In the genomic region with DNA sequence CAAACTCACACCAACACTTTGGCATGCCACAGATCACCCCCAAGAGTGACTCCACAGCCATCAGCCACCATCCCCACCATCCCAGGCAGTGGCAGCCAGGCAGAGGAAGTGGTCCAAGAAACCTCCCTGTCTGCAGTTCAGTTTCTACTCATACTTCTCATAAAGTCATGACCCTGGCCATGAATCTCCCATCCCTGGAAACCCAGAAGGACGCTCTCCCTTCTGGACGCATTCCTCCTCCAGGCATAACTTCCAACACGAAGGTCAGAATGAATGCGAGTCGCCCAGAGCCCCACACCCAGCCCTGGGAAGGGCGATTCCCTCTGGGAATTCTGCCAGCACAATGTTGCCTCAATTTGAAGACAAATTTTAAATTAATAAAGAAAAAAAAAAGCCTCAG, we compare ENCODE assay signal across 25 cellular contexts.
A peak's percentile ranks its signal among the peaks of the same experiment; 100 is the strongest.
DNase-seq lines count a peak whose midpoint lies in the region; ATAC-seq, FAIRE-seq and TF ChIP-seq lines count a peak whose summit lies in the region.
"Had no signal": no experiment of that assay in that cellular context is flagged by ENCODE, and none has a peak within 500 bp of the region (broad histone marks: within the 10 kb centered on the region; RNA-seq: fewer than 3 reads in every experiment).

No MANE protein-coding gene starts in this region.

- CTCF ChIA-PET in PC-9 (lab: Charles Lee): no interaction called here
- CTCF ChIA-PET in mammary epithelial cell (lab: Charles Lee; ENCODE audit: low non-redundant PET): no interaction called here

- WGBS in mammary epithelial cell (ENCODE audit: low coverage, missing lambda C conversion rate): 2% methylated on average over 6 of the region's 6 CpGs

- no peak overlapping the region for H3K9ac ChIP-seq in mammary epithelial cell (ENCODE audit: insufficient read depth, low read length)
- H3K9ac ChIP-seq in keratinocyte (ENCODE audit: control insufficient read depth, extremely low read depth, insufficient read depth, low read length): no peak overlapping the region

- H3K9me2 ChIP-seq in PC-9 (ENCODE audit: insufficient read depth): no peaks in the 10 kb centered on the region

- peaks cover 32% of the 10 kb centered on the region for H3K27me3 Mint-ChIP-seq in activated CD4-positive, alpha-beta T cell treated with anti-CD3 and anti-CD28 coated beads, Interleukin-2, amount 10 ng/mL, durations not matched to agents 24 days and 14 days

- no peak overlapping the region for H3K4me3 ChIP-seq in PC-9
- H3K4me3 ChIP-seq in mammary epithelial cell (replicated peaks in 1 of 3; ENCODE audit: insufficient read depth in 1 of 3, low read depth in 2 of 3, low read length in 3 of 3): no peak overlapping the region
- no peak overlapping the region for H3K4me3 ChIP-seq in keratinocyte (ENCODE audit: control insufficient read depth in 2 of 3, extremely low read depth in 1 of 3, insufficient read depth in 2 of 3, low read depth in 1 of 3, low read length in 3 of 3)
- H3K4me3 ChIP-seq: prostate gland had no signal

- no peak overlapping the region for H3K27ac Mint-ChIP-seq in activated CD4-positive, alpha-beta T cell treated with anti-CD3 and anti-CD28 coated beads, Interleukin-2, amount 10 ng/mL, durations not matched to agents 24 days and 14 days
- H3K27ac Mint-ChIP-seq: activated CD8-positive, alpha-beta T cell treated with anti-CD3 and anti-CD28 coated beads, Interleukin-2, amount 10 ng/mL, durations not matched to agents 7 days and 5 days; activated naive CD4-positive, alpha-beta T cell treated with anti-CD3 and anti-CD28 coated beads for 36 hours; natural killer cell treated with Interleukin-12 subunit alpha and Interleukin-12 subunit beta and Interleukin-15 and Interleukin-18, amount 100 ng/mL, for 72 hours; stimulated activated memory B cell treated with anti-CD40 and anti-IgM and Interleukin-4, amounts not matched to agents 10 μg/mL and 1 μg/mL and 100 μg/mL, for 72 hours had no signal

- POLR2A ChIA-PET in PC-9 (lab: Charles Lee; ENCODE audit: unreplicated experiment): interaction anchor here (0.7 kb wide), 1 partner anchor 57 kb away, joined by 7 read pairs; no protein-coding TSS in a partner anchor

- H3K9me3 Mint-ChIP-seq in activated CD4-positive, alpha-beta T cell treated with anti-CD3 and anti-CD28 coated beads, Interleukin-2, amount 10 ng/mL, durations not matched to agents 24 days and 14 days: peaks cover 7% of the 10 kb centered on the region

- H3K27me3 ChIP-seq in PC-9 (ENCODE audit: insufficient read depth, low read depth): no peaks in the 10 kb centered on the region
- H3K27me3 ChIP-seq in mammary epithelial cell (ENCODE audit: insufficient read depth, low read length): no peaks in the 10 kb centered on the region
- H3K27me3 ChIP-seq in keratinocyte (ENCODE audit: control insufficient read depth, extremely low read depth, insufficient read depth, low read length): peaks cover 21% of the 10 kb centered on the region

- H3K9me1 ChIP-seq in keratinocyte (ENCODE audit: control insufficient read depth, extremely low read depth, insufficient read depth, low read length): no peaks in the 10 kb centered on the region

- no peaks in the 10 kb centered on the region for H3K36me3 Mint-ChIP-seq in activated CD4-positive, alpha-beta T cell treated with anti-CD3 and anti-CD28 coated beads, Interleukin-2, amount 10 ng/mL, durations not matched to agents 24 days and 14 days (ENCODE audit: low read depth)

- no peaks in the 10 kb centered on the region for H4K20me1 ChIP-seq in PC-9 (ENCODE audit: insufficient read depth)
- H4K20me1 ChIP-seq in mammary epithelial cell (ENCODE audit: insufficient read depth, low read length): no peaks in the 10 kb centered on the region
- no peaks in the 10 kb centered on the region for H4K20me1 ChIP-seq in keratinocyte (ENCODE audit: control insufficient read depth, extremely low read depth, insufficient read depth, low read length)

- FAIRE-seq in keratinocyte (lab: Jason Lieb, UNC): no peak
- FAIRE-seq: small intestine had no signal

- ATAC-seq in GM21447 (IDR thresholded peaks at IDR 0.05; ENCODE audit: unreplicated experiment): no peak
- ATAC-seq: activated CD8-positive, alpha-beta T cell treated with anti-CD3 and anti-CD28 coated beads, Interleukin-2, amount 10 ng/mL, durations not matched to agents 7 days and 5 days; HCT116; natural killer cell treated with Interleukin-12 subunit alpha and Interleukin-12 subunit beta and Interleukin-15 and Interleukin-18, amount 100 ng/mL, for 72 hours; stimulated activated memory B cell treated with anti-CD40 and anti-IgM and Interleukin-4, amounts not matched to agents 10 μg/mL and 1 μg/mL and 100 μg/mL, for 72 hours had no signal

- H3K4me1 ChIP-seq in PC-9 (replicated peaks; ENCODE audit: insufficient read depth) (no peaks in the 10 kb centered on the region), mammary epithelial cell (ENCODE audit: insufficient read depth, low read length) (peaks cover 10% of the 10 kb centered on the region), keratinocyte (ENCODE audit: control insufficient read depth, extremely low read depth, insufficient read depth, low read length) (peaks cover 7% of the 10 kb centered on the region)
- H3K4me1 ChIP-seq: prostate gland had no signal

- H3K4me2 ChIP-seq in PC-9 (0 out of 2 replicates have a peak overlapping the region, but pooled peaks have one; percentile 23), mammary epithelial cell (ENCODE audit: insufficient read depth, low read depth, low read length) (peak overlapping the region; percentile 67), keratinocyte (ENCODE audit: control insufficient read depth, extremely low read depth, insufficient read depth, low read depth, low read length) (peak overlapping the region; percentile 16)

- H3K9me3 ChIP-seq in PC-9 (ENCODE audit: insufficient read depth, low read depth) (no peaks in the 10 kb centered on the region), mammary epithelial cell (replicated peaks; ENCODE audit: insufficient read depth, low read length) (no peaks in the 10 kb centered on the region), keratinocyte (ENCODE audit: control insufficient read depth, low read depth, low read length) (no peaks in the 10 kb centered on the region)
- H3K9me3 ChIP-seq: prostate gland had no signal

- TF ChIP-seq CTCF in PC-9 (conservative IDR thresholded peaks at IDR 0.05) (no peak), mammary epithelial cell (conservative IDR thresholded peaks at IDR 0.05 in 1 of 2, IDR thresholded peaks at IDR 0.05 in 1 of 2; ENCODE audit: extremely low read depth in 1 of 2, insufficient read depth in 1 of 2, low read depth in 1 of 2, low read length in 2 of 2) (no peak), keratinocyte (optimal IDR thresholded peaks at IDR 0.05 in 1 of 3, IDR thresholded peaks at IDR 0.05 in 1 of 3, conservative IDR thresholded peaks at IDR 0.05 in 1 of 3; ENCODE audit: extremely low read depth in 1 of 3, insufficient read depth in 2 of 3, low read length in 3 of 3) (no peak)

- H3K79me2 ChIP-seq in PC-9 (ENCODE audit: low read depth) (no peaks in the 10 kb centered on the region), mammary epithelial cell (ENCODE audit: insufficient read depth, low read length) (no peaks in the 10 kb centered on the region), keratinocyte (ENCODE audit: control insufficient read depth, insufficient read depth, low read length) (no peaks in the 10 kb centered on the region)

- H3F3A ChIP-seq in PC-9 (ENCODE audit: insufficient read depth, low read depth): no peaks in the 10 kb centered on the region; the same call in 1 of the 2 replicates

- dilution Hi-C loops in mammary epithelial cell (cut with HindIII; ENCODE audit: low sequenced_read_pairs) (no loop called here), keratinocyte (cut with MboI; ENCODE audit: extremely low pct_ligation_motif_present, low sequenced_read_pairs) (no loop called here)

- H3K27ac ChIP-seq in PC-9: no peak overlapping the region
- no peak overlapping the region for H3K27ac ChIP-seq in mammary epithelial cell (ENCODE audit: insufficient read depth, low read depth, low read length)
- no peak overlapping the region for H3K27ac ChIP-seq in keratinocyte (ENCODE audit: control insufficient read depth, insufficient read depth, low read length)
- peak overlapping the region; percentile 14 for H3K27ac ChIP-seq in substantia nigra (ENCODE audit: low read depth, low read length, poor library complexity, severe bottlenecking)
- H3K27ac ChIP-seq: RWPE1 had no signal

- H3K36me3 ChIP-seq in PC-9 (ENCODE audit: low read depth): no peaks in the 10 kb centered on the region
- H3K36me3 ChIP-seq in mammary epithelial cell (ENCODE audit: insufficient read depth, low read length): no peaks in the 10 kb centered on the region
- no peaks in the 10 kb centered on the region for H3K36me3 ChIP-seq in keratinocyte (ENCODE audit: control insufficient read depth in 2 of 2, extremely low read depth in 1 of 2, insufficient read depth in 2 of 2, low read length in 2 of 2)
- H3K36me3 ChIP-seq: prostate gland had no signal

- H3K4me3 Mint-ChIP-seq in activated CD4-positive, alpha-beta T cell treated with anti-CD3 and anti-CD28 coated beads, Interleukin-2, amount 10 ng/mL, durations not matched to agents 24 days and 14 days: no peak overlapping the region
- H3K4me3 Mint-ChIP-seq: activated CD8-positive, alpha-beta T cell treated with anti-CD3 and anti-CD28 coated beads, Interleukin-2, amount 10 ng/mL, durations not matched to agents 7 days and 5 days; activated naive CD4-positive, alpha-beta T cell treated with anti-CD3 and anti-CD28 coated beads for 36 hours; CD4-positive, CD25-positive, alpha-beta regulatory T cell; central memory CD8-positive, alpha-beta T cell; natural killer cell treated with Interleukin-12 subunit alpha and Interleukin-12 subunit beta and Interleukin-15 and Interleukin-18, amount 100 ng/mL, for 72 hours; stimulated activated memory B cell treated with anti-CD40 and anti-IgM and Interleukin-4, amounts not matched to agents 10 μg/mL and 1 μg/mL and 100 μg/mL, for 72 hours had no signal

- in situ Hi-C loops in mammary epithelial cell (cut with MboI; ENCODE audit: low sequenced_read_pairs in 2 of 2): no loop called here

- no peak for DNase-seq in PC-9
- DNase-seq in mammary epithelial cell: no peak
- no peak for DNase-seq in keratinocyte (ENCODE audit: low read depth, low spot score)
- DNase-seq in substantia nigra (lab: John Stamatoyannopoulos, UW): peak in 1 of 49 donors; percentile 7
- no peak for DNase-seq in activated CD4-positive, alpha-beta T cell treated with anti-CD3 and anti-CD28 coated beads, Interleukin-2, amount 10 ng/mL, durations not matched to agents 24 days and 14 days
- DNase-seq in activated CD4-positive, alpha-beta T cell treated with anti-CD3 and anti-CD28 coated beads for 1 hour: no peak
- DNase-seq: activated CD4-positive, CD25-positive, alpha-beta regulatory T cell; activated CD8-positive, alpha-beta T cell treated with anti-CD3 and anti-CD28 coated beads, Interleukin-2, amount 10 ng/mL, durations not matched to agents 7 days and 5 days; activated naive CD4-positive, alpha-beta T cell treated with anti-CD3 and anti-CD28 coated beads for 36 hours; activated T-cell treated with anti-CD3 and anti-CD28 coated beads, Interleukin-2, amount 50 U/mL, for 1 hour; CD4-positive, CD25-positive, alpha-beta regulatory T cell; effector CD4-positive, alpha-beta T cell; erythroblast; MM.1S; NCI-H1436; small intestine; stimulated activated CD4-positive, alpha-beta T cell treated with anti-CD3 and anti-CD28 coated beads, Interleukin-2, amount 100 ng/mL, for 24 hours; T1000 had no signal

- intact Hi-C loops in PC-9 (cut with micrococcal nuclease; ENCODE audit: unreplicated experiment): no loop called here
- intact Hi-C loops in mammary epithelial cell (cut with micrococcal nuclease): no loop called here
- intact Hi-C loops in activated CD4-positive, alpha-beta T cell treated with anti-CD3 and anti-CD28 coated beads, Interleukin-2, amount 10 ng/mL, durations not matched to agents 24 days and 14 days (cut with micrococcal nuclease): no loop called here

- H3K4me1 Mint-ChIP-seq in activated CD4-positive, alpha-beta T cell treated with anti-CD3 and anti-CD28 coated beads, Interleukin-2, amount 10 ng/mL, durations not matched to agents 24 days and 14 days: no peaks in the 10 kb centered on the region
- H3K4me1 Mint-ChIP-seq: central memory CD8-positive, alpha-beta T cell had no signal

- BruUV-seq in PC-9 (replicated peaks; lab: Mats Ljungman, UMichigan) (no TSS peak), mammary epithelial cell (replicated peaks; lab: Mats Ljungman, UMichigan) (no TSS peak)

- H2AFZ ChIP-seq in PC-9 (no peak overlapping the region), mammary epithelial cell (ENCODE audit: low read depth, low read length) (peak overlapping the region; percentile 5), keratinocyte (ENCODE audit: control insufficient read depth, low read length) (no peak overlapping the region)

Comparison
In these comparisons a context has a peak if more than half of its experiments do, and no peak if none do; other contexts are left out.
1. H3K4me2 ChIP-seq: peak in every context shown above with its lines; median percentile 67 in mammary epithelial cell; 23 in PC-9; 16 in keratinocyte.